In the genomic region with DNA sequence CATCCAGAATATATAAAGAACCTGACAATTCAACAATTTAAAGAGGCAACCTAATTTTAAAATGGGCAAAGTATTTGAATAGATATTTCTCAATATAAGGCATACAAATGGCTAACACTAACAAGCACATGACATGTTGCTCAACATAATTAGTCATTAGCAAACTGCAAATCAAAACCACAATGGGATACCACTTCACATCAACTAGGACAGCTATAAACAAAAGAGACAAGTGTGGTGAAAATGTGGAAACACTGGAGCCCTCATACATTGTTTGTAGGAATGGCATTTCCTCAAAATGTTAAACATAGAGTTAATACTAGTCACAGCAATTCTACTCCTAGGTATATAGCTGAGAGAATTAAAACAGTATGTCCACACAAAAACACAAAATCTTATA, we compare ENCODE assay signal across 23 cellular contexts.
DNase-seq lines count a peak whose midpoint lies in the region; ATAC-seq and TF ChIP-seq lines count a peak whose summit lies in the region.
"Had no signal": no experiment of that assay in that cellular context is flagged by ENCODE, and none has a peak within 500 bp of the region (broad histone marks: within the 10 kb centered on the region; RNA-seq: fewer than 3 reads in every experiment).

No MANE protein-coding gene starts in this region.

- H3K4me1 Mint-ChIP-seq in activated naive CD8-positive, alpha-beta T cell treated with anti-CD3 and anti-CD28 coated beads, Interleukin-2, amount 50 U/mL, for 24 hours: no peaks in the 10 kb centered on the region
- H3K4me1 Mint-ChIP-seq: central memory CD8-positive, alpha-beta T cell; immature natural killer cell had no signal

- no peak overlapping the region for H4K8ac ChIP-seq in IMR-90 (ENCODE audit: low read depth in 2 of 2, low read length in 2 of 2)

- dilution Hi-C loops in IMR-90 (cut with HindIII; ENCODE audit: low sequenced_read_pairs, unreplicated experiment): no loop called here

- CTCF ChIA-PET in IMR-90 (lab: Yijun Ruan, JAX): no interaction called here

- no peak overlapping the region for H3K4me2 ChIP-seq in IMR-90 (ENCODE audit: low read depth, low read length)

- intact Hi-C loops in IMR-90 (cut with micrococcal nuclease): no loop called here

- no peaks in the 10 kb centered on the region for H3K79me1 ChIP-seq in IMR-90 (ENCODE audit: low read depth in 1 of 2, low read length in 2 of 2)

- H3K4ac ChIP-seq in IMR-90 (ENCODE audit: low read depth, low read length): no peak overlapping the region

- H3K27me3 ChIP-seq in IMR-90 (ENCODE audit: control insufficient read depth, insufficient read depth, low read length): peaks cover 3% of the 10 kb centered on the region; the same call in 1 of the 2 replicates
- H3K27me3 ChIP-seq: MG63 had no signal

- peaks cover 11% of the 10 kb centered on the region for H3K27me3 Mint-ChIP-seq in activated naive CD8-positive, alpha-beta T cell treated with anti-CD3 and anti-CD28 coated beads, Interleukin-2, amount 50 U/mL, for 24 hours
- H3K27me3 Mint-ChIP-seq: type B pancreatic cell had no signal

- H3K9ac ChIP-seq in IMR-90 (ENCODE audit: low read depth, low read length): no peak overlapping the region

- no TSS peak for BruUV-seq in IMR-90 (replicated peaks; lab: Mats Ljungman, UMichigan)

- no peak overlapping the region for H3K18ac ChIP-seq in IMR-90 (ENCODE audit: low read depth, low read length)

- H3K4me3 Mint-ChIP-seq in activated naive CD8-positive, alpha-beta T cell treated with anti-CD3 and anti-CD28 coated beads, Interleukin-2, amount 50 U/mL, for 24 hours: no peak overlapping the region
- H3K4me3 Mint-ChIP-seq: central memory CD8-positive, alpha-beta T cell; effector memory CD8-positive, alpha-beta T cell; immature natural killer cell; nephron progenitor cell; T-helper 1 cell treated with Interleukin-12 subunit alpha and Interleukin-12 subunit beta and Interleukin-4 antibody, amounts not matched to agents 30 μg/mL and 1 μg/mL, for 36 hours; type B pancreatic cell had no signal

- no peak overlapping the region for H3K27ac ChIP-seq in IMR-90 (ENCODE audit: insufficient read depth, low read length)
- H3K27ac ChIP-seq: psoas muscle had no signal

- H3K36me3 ChIP-seq in IMR-90 (ENCODE audit: control insufficient read depth, insufficient read depth, low read length): no peaks in the 10 kb centered on the region
- H3K36me3 ChIP-seq: MG63 had no signal

- H3K9me1 ChIP-seq in IMR-90 (ENCODE audit: insufficient read depth, low read length): no peaks in the 10 kb centered on the region

- ATAC-seq in IMR-90 (ENCODE audit: low read depth) (no peak), HG02884 (IDR thresholded peaks at IDR 0.05; ENCODE audit: unreplicated experiment) (no peak), GM19324 (IDR thresholded peaks at IDR 0.05; ENCODE audit: low FRiP score, unreplicated experiment) (no peak), GM19397 (IDR thresholded peaks at IDR 0.05; ENCODE audit: unreplicated experiment) (no peak)
- ATAC-seq in activated naive CD8-positive, alpha-beta T cell treated with anti-CD3 and anti-CD28 coated beads, Interleukin-2, amount 50 U/mL, for 24 hours: no peak
- ATAC-seq: effector memory CD8-positive, alpha-beta T cell; psoas muscle had no signal

- no peak for TF ChIP-seq RAD21 in IMR-90 (IDR thresholded peaks at IDR 0.05; ENCODE audit: low read length)

- no peak overlapping the region for H4K91ac ChIP-seq in IMR-90 (ENCODE audit: insufficient read depth, low read depth, low read length)

- no peak overlapping the region for H2BK15ac ChIP-seq in IMR-90 (ENCODE audit: low read depth, low read length)

- H3K4me3 ChIP-seq in AG10803 (ENCODE audit: low read length) (no peak overlapping the region), IMR-90 (ENCODE audit: insufficient read depth, low read depth, low read length) (no peak overlapping the region), fibroblast of pulmonary artery (replicated peaks; ENCODE audit: low read depth, low read length) (no peak overlapping the region)
- H3K4me3 ChIP-seq: MG63, psoas muscle had no signal

- no peaks in the 10 kb centered on the region; the same call in 1 of the 2 replicates for H3K9me3 ChIP-seq in IMR-90 (ENCODE audit: control insufficient read depth, insufficient read depth, low read length)
- H3K9me3 ChIP-seq: MG63 had no signal

- no peak overlapping the region for H2BK5ac ChIP-seq in IMR-90 (ENCODE audit: low read depth, low read length, poor library complexity, severe bottlenecking)

- no peak overlapping the region for H2BK20ac ChIP-seq in IMR-90 (ENCODE audit: low read depth, low read length)

- no peak overlapping the region for H2AFZ ChIP-seq in IMR-90 (replicated peaks; ENCODE audit: low read length, poor library complexity)

- POLR2A ChIA-PET in IMR-90 (lab: Charles Lee; ENCODE audit: unreplicated experiment): no interaction called here

- peaks cover 22% of the 10 kb centered on the region for H3K9me3 Mint-ChIP-seq in activated naive CD8-positive, alpha-beta T cell treated with anti-CD3 and anti-CD28 coated beads, Interleukin-2, amount 50 U/mL, for 24 hours
- H3K9me3 Mint-ChIP-seq: central memory CD8-positive, alpha-beta T cell; effector memory CD8-positive, alpha-beta T cell; T-helper 1 cell treated with Interleukin-12 subunit alpha and Interleukin-12 subunit beta and Interleukin-4 antibody, amounts not matched to agents 30 μg/mL and 1 μg/mL, for 36 hours; type B pancreatic cell had no signal

- in situ Hi-C loops in IMR-90 (cut with MboI; ENCODE audit: low sequenced_read_pairs): no loop called here

- peaks cover 1% of the 10 kb centered on the region for H3K36me3 Mint-ChIP-seq in activated naive CD8-positive, alpha-beta T cell treated with anti-CD3 and anti-CD28 coated beads, Interleukin-2, amount 50 U/mL, for 24 hours (ENCODE audit: low read depth)

- H2AK9ac ChIP-seq in IMR-90 (replicated peaks; ENCODE audit: low read depth, low read length, poor library complexity): no peak overlapping the region

- peak; percentile 43 for DNase-seq in AG10803 (ENCODE audit: low read depth)
- DNase-seq in IMR-90: peak; percentile 29
- DNase-seq in SIG-M5 (lab: John Stamatoyannopoulos, UW): peak; percentile 64
- DNase-seq in fibroblast of pulmonary artery (ENCODE audit: low read depth): peak; percentile 22
- DNase-seq in activated naive CD8-positive, alpha-beta T cell treated with anti-CD3 and anti-CD28 coated beads, Interleukin-2, amount 50 U/mL, for 24 hours: no peak
- DNase-seq: activated CD4-positive, CD25-positive, alpha-beta regulatory T cell; activated CD8-positive, alpha-beta memory T cell treated with anti-CD3 and anti-CD28 coated beads for 24 hours; effector memory CD8-positive, alpha-beta T cell; GOT3; immature natural killer cell; mesendoderm; MG63; NCI-H82; nephron progenitor cell; psoas muscle; RPMI8226; stimulated activated naive CD4-positive, alpha-beta T cell had no signal

- H4K20me1 ChIP-seq in IMR-90 (ENCODE audit: insufficient read depth, low read length): no peaks in the 10 kb centered on the region

- H2BK120ac ChIP-seq in IMR-90 (ENCODE audit: low read depth, low read length): no peak overlapping the region

- no peaks in the 10 kb centered on the region for H3K4me1 ChIP-seq in IMR-90 (ENCODE audit: control insufficient read depth, insufficient read depth, low read length)
- H3K4me1 ChIP-seq: psoas muscle had no signal

- H2AK5ac ChIP-seq in IMR-90 (ENCODE audit: low read depth, low read length): no peak overlapping the region

- no peak for TF ChIP-seq POLR2A in IMR-90 (IDR thresholded peaks at IDR 0.05; ENCODE audit: low read depth, low read length)

- no peak overlapping the region for H4K5ac ChIP-seq in IMR-90 (ENCODE audit: low read depth, low read length)

- no peak overlapping the region for H3K56ac ChIP-seq in IMR-90 (ENCODE audit: extremely low read depth, insufficient read depth, low read length)

- no peak overlapping the region for H3K23ac ChIP-seq in IMR-90 (ENCODE audit: low read depth, low read length)

- no peak overlapping the region for H3K27ac Mint-ChIP-seq in activated naive CD8-positive, alpha-beta T cell treated with anti-CD3 and anti-CD28 coated beads, Interleukin-2, amount 50 U/mL, for 24 hours
- H3K27ac Mint-ChIP-seq: effector memory CD8-positive, alpha-beta T cell; immature natural killer cell; nephron progenitor cell; T-helper 1 cell treated with Interleukin-12 subunit alpha and Interleukin-12 subunit beta and Interleukin-4 antibody, amounts not matched to agents 30 μg/mL and 1 μg/mL, for 36 hours; type B pancreatic cell had no signal

- TF ChIP-seq CTCF in AG10803 (conservative IDR thresholded peaks at IDR 0.05; ENCODE audit: low read length): no peak
- no peak for TF ChIP-seq CTCF in IMR-90 (conservative IDR thresholded peaks at IDR 0.05; ENCODE audit: low read depth, low read length)
- no peak for TF ChIP-seq CTCF in fibroblast of pulmonary artery (IDR thresholded peaks at IDR 0.05; ENCODE audit: low read length, missing control alignments)

- no peak overlapping the region for H3K14ac ChIP-seq in IMR-90 (replicated peaks; ENCODE audit: low read depth, low read length)

TF ChIP-seq in IMR-90, 13 proteins besides CTCF, POLR2A, EP300 and RAD21:
- peak; percentile 64; the same call in 1 of the 2 replicates for TF ChIP-seq CEBPB (IDR thresholded peaks at IDR 0.05; ENCODE audit: low read depth, low read length)
- no peak for TF ChIP-seq NFE2L2 (IDR thresholded peaks at IDR 0.05; ENCODE audit: low read depth, low read length)
